Comparison of ENCODE assay signal across 17 cellular contexts in genomic region chr12:45587877-45588530, GRCh38.
DNase-seq lines count a peak whose midpoint lies in the region; ATAC-seq and TF ChIP-seq lines count a peak whose summit lies in the region.
"Had no signal": no experiment of that assay in that cellular context is flagged by ENCODE, and none has a peak within 500 bp of the region (broad histone marks: within the 10 kb centered on the region; RNA-seq: fewer than 3 reads in every experiment).

No MANE protein-coding gene starts in this region.

- no peaks in the 10 kb centered on the region for H3K9me3 ChIP-seq in OCI-LY3 (ENCODE audit: insufficient read depth, low read length)
- H3K9me3 ChIP-seq: left lung had no signal

- TF ChIP-seq CTCF in GM06990 (IDR thresholded peaks at IDR 0.05; ENCODE audit: insufficient read depth, low read length, poor library complexity, severe bottlenecking) (peak; percentile 15), OCI-LY3 (IDR thresholded peaks at IDR 0.05; ENCODE audit: low read depth, low read length) (peak; percentile 11; the same call in 1 of the 2 replicates)

- H3K27me3 ChIP-seq in GM06990 (replicated peaks; ENCODE audit: control insufficient read depth, insufficient read depth, low read length) (no peaks in the 10 kb centered on the region), OCI-LY3 (ENCODE audit: low read depth, low read length) (peaks cover 14% of the 10 kb centered on the region)
- H3K27me3 ChIP-seq: left lung had no signal

- DNase-seq in GM06990 (ENCODE audit: extremely low read depth, insufficient read length): no peak
- DNase-seq in myocyte (ENCODE audit: low read depth): peak; percentile 52
- no peak for DNase-seq in NK-92 treated with Interleukin-12 subunit alpha and Interleukin-12 subunit beta, amount 100 ng/mL, for 24 hours (lab: John Stamatoyannopoulos, UW)
- no peak for DNase-seq in retina
- no peak for DNase-seq in germinal center (ENCODE audit: low spot score)
- DNase-seq: activated CD8-positive, alpha-beta T cell treated with anti-CD3 and anti-CD28 coated beads, Interleukin-2, amount 10 ng/mL, durations not matched to agents 7 days and 5 days; amniotic stem cell; HFFc6; left lung; naive thymus-derived CD8-positive, alpha-beta T cell; NCI-H1436 treated with DMSO at 0.1 percent for 48 hours; NCI-H446 treated with DMSO at 0.1 percent for 48 hours; OCI-M1 had no signal

- no peak overlapping the region for H3K9ac ChIP-seq in OCI-LY3 (ENCODE audit: low read length)
- H3K9ac ChIP-seq: KMS-11 had no signal

- ATAC-seq in esophagus mucosa: peak; percentile 87
- ATAC-seq: activated CD8-positive, alpha-beta T cell treated with anti-CD3 and anti-CD28 coated beads, Interleukin-2, amount 10 ng/mL, durations not matched to agents 7 days and 5 days; left lung; naive thymus-derived CD8-positive, alpha-beta T cell had no signal

- no peaks in the 10 kb centered on the region for H3K36me3 ChIP-seq in GM06990 (ENCODE audit: control insufficient read depth, insufficient read depth, low read length)
- no peaks in the 10 kb centered on the region for H3K36me3 ChIP-seq in OCI-LY3 (replicated peaks; ENCODE audit: low read depth, low read length)
- H3K36me3 ChIP-seq: left lung had no signal

- no peak overlapping the region for H3K4me2 ChIP-seq in OCI-LY3 (ENCODE audit: low read length)
- H3K4me2 ChIP-seq: KMS-11 had no signal

- H3K4me3 ChIP-seq in GM06990 (replicated peaks; ENCODE audit: low read depth, low read length) (no peak overlapping the region), OCI-LY3 (ENCODE audit: low read length) (no peak overlapping the region)
- H3K4me3 ChIP-seq: left lung had no signal

- no peak overlapping the region for H3K27ac ChIP-seq in OCI-LY3 (ENCODE audit: low read length)
- H3K27ac ChIP-seq: epithelial cell of prostate, KMS-11, left lung had no signal

- no peaks in the 10 kb centered on the region for H3K4me1 ChIP-seq in OCI-LY3 (ENCODE audit: low read length)
- H3K4me1 ChIP-seq: left lung had no signal

- no peaks in the 10 kb centered on the region for H4K20me1 ChIP-seq in OCI-LY3 (ENCODE audit: insufficient read depth, low read length)

- no peaks in the 10 kb centered on the region for H3K79me2 ChIP-seq in OCI-LY3 (ENCODE audit: low read length)

- H2AFZ ChIP-seq in OCI-LY3 (ENCODE audit: low read depth, low read length): no peak overlapping the region
